In genomic region chr6:72411872-72412708, GRCh38 we compare ENCODE assay signal across 8 cellular contexts.
DNase-seq lines count a peak whose midpoint lies in the region; ATAC-seq, FAIRE-seq and TF ChIP-seq lines count a peak whose summit lies in the region.

No MANE protein-coding gene starts in this region.

- H3K4me2 ChIP-seq in HepG2 (ENCODE audit: low read depth, low read length): no peak overlapping the region

- H3K27ac Mint-ChIP-seq in CD4-positive, CD25-positive, alpha-beta regulatory T cell: no peak overlapping the region
- no peak overlapping the region for H3K27ac Mint-ChIP-seq in activated CD4-positive, alpha-beta T cell treated with anti-CD3 and anti-CD28 coated beads for 36 hours

- no peaks in the 10 kb centered on the region for H3K9me3 ChIP-seq in CD4-positive, CD25-positive, alpha-beta regulatory T cell (ENCODE audit: control insufficient read depth in 2 of 2, low read length in 2 of 2)
- H3K9me3 ChIP-seq in colonic mucosa: no peaks in the 10 kb centered on the region
- no peaks in the 10 kb centered on the region for H3K9me3 ChIP-seq in HepG2 (ENCODE audit: low read length)

- 5% methylated on average over 7 of the region's 7 CpGs for WGBS in HepG2 (ENCODE audit: low lambda C conversion rate)

- POLR2A ChIA-PET in activated CD4-positive, alpha-beta T cell treated with anti-CD3 and anti-CD28 coated beads for 36 hours (lab: Charles Lee): no interaction called here
- POLR2A ChIA-PET in HepG2 (lab: Yijun Ruan, JAX): no interaction called here

- H3K27me3 ChIP-seq in CD4-positive, CD25-positive, alpha-beta regulatory T cell (ENCODE audit: control insufficient read depth, insufficient read depth, low read length): no peaks in the 10 kb centered on the region
- no peaks in the 10 kb centered on the region for H3K27me3 ChIP-seq in colonic mucosa
- H3K27me3 ChIP-seq in HepG2 (ENCODE audit: control insufficient read depth in 1 of 2, insufficient read depth in 2 of 2, low read length in 2 of 2): no peaks in the 10 kb centered on the region

- peak; percentile 100 for TF ChIP-seq CTCF in colonic mucosa (IDR thresholded peaks at IDR 0.05)
- peak; percentile 97 for TF ChIP-seq CTCF in HepG2 (CRISPR knock-in tag; IDR thresholded peaks at IDR 0.05)

- no peak for TF ChIP-seq EP300 in HepG2 (IDR thresholded peaks at IDR 0.05; ENCODE audit: low read depth in 2 of 2, low read length in 2 of 2)
- no peak for TF ChIP-seq EP300 in HepG2 (CRISPR knock-in tag; IDR thresholded peaks at IDR 0.05; ENCODE audit: borderline replicate concordance)

- no peaks in the 10 kb centered on the region for H3K36me3 ChIP-seq in CD4-positive, CD25-positive, alpha-beta regulatory T cell (ENCODE audit: control insufficient read depth, insufficient read depth, low read length)
- no peaks in the 10 kb centered on the region for H3K36me3 ChIP-seq in colonic mucosa
- no peaks in the 10 kb centered on the region for H3K36me3 ChIP-seq in HepG2 (replicated peaks in 1 of 2; ENCODE audit: control insufficient read depth in 1 of 2, insufficient read depth in 2 of 2, low read length in 2 of 2)

- no peak overlapping the region for H3K4me3 ChIP-seq in CD4-positive, CD25-positive, alpha-beta regulatory T cell (ENCODE audit: low read depth, low read length)
- H3K4me3 ChIP-seq in colonic mucosa (no peak overlapping the region), HepG2 (replicated peaks in 1 of 3; ENCODE audit: insufficient read depth in 1 of 3, low read depth in 2 of 3, low read length in 3 of 3) (no peak overlapping the region)

- TF ChIP-seq RAD21 in HepG2 (CRISPR knock-in tag; IDR thresholded peaks at IDR 0.05): peak; percentile 92

- peaks cover 13% of the 10 kb centered on the region for H3K27me3 Mint-ChIP-seq in CD4-positive, CD25-positive, alpha-beta regulatory T cell
- H3K27me3 Mint-ChIP-seq in activated CD4-positive, alpha-beta T cell treated with anti-CD3 and anti-CD28 coated beads for 36 hours: peaks cover 5% of the 10 kb centered on the region

- in situ Hi-C loops in HepG2 (cut with HindIII; ENCODE audit: extremely low pct_ligation_motif_present, low pct_unique_long_range_greater_than_20kb): loop anchor here (10.0 kb wide), 2 partner anchors 173 to 723 kb away; no protein-coding TSS in a partner anchor

- no peak overlapping the region for H2AFZ ChIP-seq in HepG2 (ENCODE audit: low read length)

- FAIRE-seq in HepG2 (lab: Jason Lieb, UNC): peak; percentile 89

- no peak overlapping the region for H3K27ac ChIP-seq in CD4-positive, CD25-positive, alpha-beta regulatory T cell (ENCODE audit: insufficient read depth, low read length, poor library complexity, severe bottlenecking)
- H3K27ac ChIP-seq in colonic mucosa (no peak overlapping the region), HepG2 (ENCODE audit: extremely low read length, insufficient read depth, low read length) (no peak overlapping the region)

- no peak overlapping the region for H3K4me3 Mint-ChIP-seq in CD4-positive, CD25-positive, alpha-beta regulatory T cell
- H3K4me3 Mint-ChIP-seq in activated CD4-positive, alpha-beta T cell treated with anti-CD3 and anti-CD28 coated beads for 36 hours: no peak overlapping the region

- H3K9ac ChIP-seq in colonic mucosa (ENCODE audit: low read depth in 2 of 2, low read length in 2 of 2) (no peak overlapping the region), HepG2 (ENCODE audit: insufficient read depth, low read depth, low read length) (no peak overlapping the region)

- CTCF ChIA-PET in activated CD4-positive, alpha-beta T cell treated with anti-CD3 and anti-CD28 coated beads for 36 hours (lab: Charles Lee): interaction anchor here (0.5 to 5.4 kb wide), 30 partner anchors 8 to 914 kb away, joined by 3 to 41 read pairs (median 4); partner anchors contain the start of gene KCNQ5
- CTCF ChIA-PET in HepG2 (lab: Yijun Ruan, JAX; ENCODE audit: low intra/inter-chr PET ratio, low total read pairs): interaction anchor here (1.0 to 2.8 kb wide), 8 partner anchors 9 to 915 kb away, joined by 3 to 27 read pairs (median 8); no protein-coding TSS in a partner anchor

- no peaks in the 10 kb centered on the region for H3K36me3 Mint-ChIP-seq in CD4-positive, CD25-positive, alpha-beta regulatory T cell
- H3K36me3 Mint-ChIP-seq in activated CD4-positive, alpha-beta T cell treated with anti-CD3 and anti-CD28 coated beads for 36 hours (ENCODE audit: low read depth): no peaks in the 10 kb centered on the region

- H3K79me2 ChIP-seq in HepG2 (ENCODE audit: insufficient read depth, low read length): no peaks in the 10 kb centered on the region

- no peaks in the 10 kb centered on the region for H3K4me1 ChIP-seq in CD4-positive, CD25-positive, alpha-beta regulatory T cell (ENCODE audit: control insufficient read depth, insufficient read depth, low read length, poor library complexity, severe bottlenecking)
- H3K4me1 ChIP-seq in colonic mucosa (no peaks in the 10 kb centered on the region), HepG2 (ENCODE audit: insufficient read depth, low read length) (peaks cover 14% of the 10 kb centered on the region)

- BruUV-seq in HepG2 (replicated peaks; lab: Mats Ljungman, UMichigan): no TSS peak

- H4K20me1 ChIP-seq in HepG2 (ENCODE audit: insufficient read depth, low read length): no peaks in the 10 kb centered on the region

- ATAC-seq in CD4-positive, CD25-positive, alpha-beta regulatory T cell (ENCODE audit: low read depth in 2 of 2): peak; percentile 88 to 94
- ATAC-seq in GM19328 (IDR thresholded peaks at IDR 0.05; ENCODE audit: unreplicated experiment) (peak; percentile 72), HG03442 (IDR thresholded peaks at IDR 0.05; ENCODE audit: unreplicated experiment) (peak; percentile 82), HepG2 (peak; percentile 45)
- peak; percentile 90 for ATAC-seq in activated CD4-positive, alpha-beta T cell treated with anti-CD3 and anti-CD28 coated beads for 36 hours

- H3K9me3 Mint-ChIP-seq in CD4-positive, CD25-positive, alpha-beta regulatory T cell: no peaks in the 10 kb centered on the region
- no peaks in the 10 kb centered on the region for H3K9me3 Mint-ChIP-seq in activated CD4-positive, alpha-beta T cell treated with anti-CD3 and anti-CD28 coated beads for 36 hours (ENCODE audit: low read depth)

- no peaks in the 10 kb centered on the region for H3K4me1 Mint-ChIP-seq in CD4-positive, CD25-positive, alpha-beta regulatory T cell
- no peaks in the 10 kb centered on the region for H3K4me1 Mint-ChIP-seq in activated CD4-positive, alpha-beta T cell treated with anti-CD3 and anti-CD28 coated beads for 36 hours

- TF ChIP-seq POLR2A in HepG2 (IDR thresholded peaks at IDR 0.05; ENCODE audit: insufficient read depth in 1 of 2, low read depth in 2 of 2, low read length in 2 of 2): no peak

- peak; percentile 55 to 84 (median 79) for DNase-seq in CD4-positive, CD25-positive, alpha-beta regulatory T cell
- DNase-seq in NCI-H460 (ENCODE audit: extremely low read depth, low read depth) (peak; percentile 48), colonic mucosa (peak; percentile 63), HepG2 (ENCODE audit: low spot score) (peak; percentile 44)
- DNase-seq in activated CD4-positive, alpha-beta T cell treated with anti-CD3 and anti-CD28 coated beads for 36 hours: peak; percentile 80
- peak; percentile 51 to 67 (median 58) for DNase-seq in stimulated activated CD4-positive, alpha-beta T cell treated with anti-CD3 and anti-CD28 coated beads, TNF-alpha, amount 100 ng/mL, for 24 hours (ENCODE audit: low read depth in 3 of 3)

- intact Hi-C loops in activated CD4-positive, alpha-beta T cell treated with anti-CD3 and anti-CD28 coated beads for 36 hours (cut with DNase I, micrococcal nuclease): loop anchor here (1.0 to 10.0 kb wide), 8 partner anchors 170 to 915 kb away; partner anchors contain the start of gene KCNQ5 (in 1 of the 2)
- intact Hi-C loops in colonic mucosa (cut with DNase I): loop anchor here (2.0 to 5.0 kb wide), 2 partner anchors 719 to 915 kb away; no protein-coding TSS in a partner anchor
- intact Hi-C loops in HepG2 (cut with micrococcal nuclease; ENCODE audit: unreplicated experiment): loop anchor here (1.0 to 5.0 kb wide), 4 partner anchors 110 to 769 kb away; no protein-coding TSS in a partner anchor

TF ChIP-seq in HepG2, 621 proteins besides CTCF, POLR2A, EP300 and RAD21 (continues in another document):
- TF ChIP-seq ZNF766 (CRISPR knock-in tag; IDR thresholded peaks at IDR 0.05; ENCODE audit: borderline replicate concordance): 0 out of 2 replicates have a peak, but pooled peaks have one; percentile 32
- no peak for TF ChIP-seq POLR2G (IDR thresholded peaks at IDR 0.05; ENCODE audit: low read depth, low read length)
- TF ChIP-seq SP5 (CRISPR knock-in tag; IDR thresholded peaks at IDR 0.05; ENCODE audit: borderline replicate concordance, low read depth): no peak
- TF ChIP-seq ZNF124 (CRISPR knock-in tag; IDR thresholded peaks at IDR 0.05): 0 out of 2 replicates have a peak, but pooled peaks have one; percentile 49
- no peak for TF ChIP-seq SNRNP70 (IDR thresholded peaks at IDR 0.05; ENCODE audit: low read depth, low read length)
- TF ChIP-seq GABPB1 (CRISPR knock-in tag; IDR thresholded peaks at IDR 0.05): 0 out of 2 replicates have a peak, but pooled peaks have one; percentile 16
- 0 out of 2 replicates have a peak, but pooled peaks have one; percentile 19 for TF ChIP-seq HOXA3 (CRISPR knock-in tag; IDR thresholded peaks at IDR 0.05)
- TF ChIP-seq FOXA3 (CRISPR knock-in tag; IDR thresholded peaks at IDR 0.05): 0 out of 2 replicates have a peak, but pooled peaks have one; percentile 17
- peak; percentile 85 for TF ChIP-seq TEAD3 (CRISPR knock-in tag; optimal IDR thresholded peaks at IDR 0.05; ENCODE audit: borderline replicate concordance)
- TF ChIP-seq ZNF574 (CRISPR knock-in tag; IDR thresholded peaks at IDR 0.05): peak; percentile 23; the same call in 1 of the 2 replicates
- TF ChIP-seq MAF1 (CRISPR knock-in tag; IDR thresholded peaks at IDR 0.05; ENCODE audit: borderline replicate concordance): no peak
